Comparison of ENCODE assay signal across 8 cellular contexts in the genomic region with DNA sequence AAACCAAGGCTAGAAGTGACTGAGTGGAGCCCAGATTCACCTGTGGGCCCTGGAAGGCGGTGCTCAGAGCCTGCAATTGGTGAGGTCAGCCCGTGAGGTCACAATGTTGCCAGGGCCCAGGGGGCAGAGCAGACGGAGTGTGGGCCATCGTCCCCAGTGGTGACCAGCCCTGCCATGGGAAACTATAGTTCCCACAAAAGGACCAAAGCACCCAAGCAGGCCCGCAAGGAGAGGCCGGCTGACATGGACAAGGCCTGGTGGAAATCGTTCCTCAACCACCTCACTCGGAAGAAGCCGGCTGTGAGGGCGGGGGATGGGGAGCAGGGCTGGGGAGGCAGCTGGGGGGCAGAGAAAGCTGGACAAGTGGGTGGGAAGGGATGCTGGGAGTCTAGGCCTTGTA. TPM values are rescaled to one million over a fixed set of nuclear protein-coding genes. Genes with fewer than 3 reads are reported as not detected.
DNase-seq lines count a peak whose midpoint lies in the region; ATAC-seq and TF ChIP-seq lines count a peak whose summit lies in the region.

Gene C20orf144 (plus strand): TSS at position 156 of the 400 bp plus-strand sequence. CDS start 19 bp downstream, at position 175.

- H3K4me1 ChIP-seq in body of pancreas (peaks cover 33% of the 10 kb centered on the region), lower lobe of right lung (peaks cover 35% of the 10 kb centered on the region), tibial nerve (peaks cover 0 to 37% (median 9%) of the 10 kb centered on the region in 4 donors)

- TF ChIP-seq EP300 in tibial nerve (IDR thresholded peaks at IDR 0.05): no peak

- no peaks in the 10 kb centered on the region for H3K36me3 ChIP-seq in body of pancreas (replicated peaks in 1 of 2; ENCODE audit: insufficient read depth in 1 of 2, low read depth in 2 of 2)
- H3K36me3 ChIP-seq in lower lobe of right lung: peaks cover 24% of the 10 kb centered on the region
- H3K36me3 ChIP-seq in tibial nerve: peaks cover 0 to 34% (median 0%) of the 10 kb centered on the region in 3 donors

- TF ChIP-seq CTCF in body of pancreas (IDR thresholded peaks at IDR 0.05): no peak
- TF ChIP-seq CTCF in lower lobe of right lung (IDR thresholded peaks at IDR 0.05): no peak
- TF ChIP-seq CTCF in tibial nerve (IDR thresholded peaks at IDR 0.05): no peak

- peak within 1 kb of the TSS; percentile 91 for H3K27ac Mint-ChIP-seq in activated T-cell treated with anti-CD3 and anti-CD28 coated beads, Interleukin-2, amount 50 U/mL, for 72 hours

- WGBS in body of pancreas, 2 donors: 91 to 94% methylated on average over 6 to 10 of the region's 10 CpGs
- 93 to 95% methylated on average over 10 of the region's 10 CpGs for WGBS in tibial nerve, 2 donors

- no peaks in the 10 kb centered on the region for H3K27me3 Mint-ChIP-seq in activated T-cell treated with anti-CD3 and anti-CD28 coated beads, Interleukin-2, amount 50 U/mL, for 72 hours (ENCODE audit: low read depth)

- intact Hi-C loops in body of pancreas (cut with DNase I) (no loop called here), lower lobe of right lung (cut with DNase I) (no loop called here)

- DNase-seq in activated T-cell treated with anti-CD3 and anti-CD28 coated beads, Interleukin-2, amount 50 U/mL, for 72 hours: no peak
- DNase-seq in activated T-cell treated with anti-CD3 and anti-CD28 coated beads for 4 hours: no peak
- no peak for DNase-seq in body of pancreas
- peak; percentile 47 for DNase-seq in lower lobe of right lung
- no peak for DNase-seq in tibial nerve (ENCODE audit: low spot score in 2 of 2)
- DNase-seq in SHP77 treated with DMSO at 0.1 percent for 48 hours (lab: John Stamatoyannopoulos, UW): no peak

- peaks cover 34% of the 10 kb centered on the region for H3K4me1 Mint-ChIP-seq in activated T-cell treated with anti-CD3 and anti-CD28 coated beads, Interleukin-2, amount 50 U/mL, for 72 hours (ENCODE audit: low read depth)

- no peaks in the 10 kb centered on the region for H3K9me3 ChIP-seq in body of pancreas
- H3K9me3 ChIP-seq in lower lobe of right lung: no peaks in the 10 kb centered on the region
- H3K9me3 ChIP-seq in tibial nerve: no peaks in the 10 kb centered on the region

- peaks cover 0 to 5% of the 10 kb centered on the region in 2 donors for H3K36me3 Mint-ChIP-seq in activated T-cell treated with anti-CD3 and anti-CD28 coated beads, Interleukin-2, amount 50 U/mL, for 72 hours (ENCODE audit: insufficient read depth in 2 of 2)

- ATAC-seq in activated T-cell treated with anti-CD3 and anti-CD28 coated beads, Interleukin-2, amount 50 U/mL, for 72 hours (replicated peaks in 1 of 2): no peak
- ATAC-seq in body of pancreas (no peak), lower lobe of right lung (no peak), GM18907 (IDR thresholded peaks at IDR 0.05; ENCODE audit: unreplicated experiment) (no peak), GM18520 (IDR thresholded peaks at IDR 0.05; ENCODE audit: unreplicated experiment) (no peak)

- H3K27ac ChIP-seq in body of pancreas (peak within 1 kb of the TSS in 3 of 4 donors; percentile 88 to 91 (median 89)), lower lobe of right lung (peak within 1 kb of the TSS; percentile 88), tibial nerve (peak within 1 kb of the TSS; percentile 71 to 94 (median 92))

- H3K27me3 ChIP-seq in body of pancreas: no peaks in the 10 kb centered on the region
- no peaks in the 10 kb centered on the region for H3K27me3 ChIP-seq in lower lobe of right lung (ENCODE audit: low read depth)
- H3K27me3 ChIP-seq in tibial nerve: no peaks in the 10 kb centered on the region

- H3K4me3 ChIP-seq in body of pancreas: peak within 1 kb of the TSS; percentile 51 to 61
- H3K4me3 ChIP-seq in lower lobe of right lung: peak within 1 kb of the TSS; percentile 88
- peak within 1 kb of the TSS; percentile 56 to 93 (median 66) for H3K4me3 ChIP-seq in tibial nerve

- peak within 1 kb of the TSS; percentile 81 to 91 for H3K4me3 Mint-ChIP-seq in activated T-cell treated with anti-CD3 and anti-CD28 coated beads, Interleukin-2, amount 50 U/mL, for 72 hours

- H3K9me3 Mint-ChIP-seq in activated T-cell treated with anti-CD3 and anti-CD28 coated beads, Interleukin-2, amount 50 U/mL, for 72 hours: no peaks in the 10 kb centered on the region

- no peak for TF ChIP-seq POLR2A in body of pancreas (IDR thresholded peaks at IDR 0.05)
- TF ChIP-seq POLR2A in tibial nerve (IDR thresholded peaks at IDR 0.05): no peak

RNA-seq across cellular contexts. Expression of gene C20orf144, which starts in this region (rescaled TPM):
- under 1 TPM; 0.17 to 0.23 TPM for total RNA-seq in activated T-cell treated with anti-CD3 and anti-CD28 coated beads, Interleukin-2, amount 50 U/mL, for 72 hours
- total RNA-seq in body of pancreas (under 1 TPM in 1 of 2 donors, not detected in 1; 0.66 TPM), lower lobe of right lung (not detected), tibial nerve (not detected)

Comparison
In these comparisons a context has a peak if more than half of its experiments do, and no peak if none do; other contexts are left out.
1. Peak in DNase-seq, H3K4me3 ChIP-seq and H3K27ac ChIP-seq in lower lobe of right lung; RNA of the gene not detected or under 1 TPM.